1 cellular context compared by ENCODE assay signal in the genomic region with DNA sequence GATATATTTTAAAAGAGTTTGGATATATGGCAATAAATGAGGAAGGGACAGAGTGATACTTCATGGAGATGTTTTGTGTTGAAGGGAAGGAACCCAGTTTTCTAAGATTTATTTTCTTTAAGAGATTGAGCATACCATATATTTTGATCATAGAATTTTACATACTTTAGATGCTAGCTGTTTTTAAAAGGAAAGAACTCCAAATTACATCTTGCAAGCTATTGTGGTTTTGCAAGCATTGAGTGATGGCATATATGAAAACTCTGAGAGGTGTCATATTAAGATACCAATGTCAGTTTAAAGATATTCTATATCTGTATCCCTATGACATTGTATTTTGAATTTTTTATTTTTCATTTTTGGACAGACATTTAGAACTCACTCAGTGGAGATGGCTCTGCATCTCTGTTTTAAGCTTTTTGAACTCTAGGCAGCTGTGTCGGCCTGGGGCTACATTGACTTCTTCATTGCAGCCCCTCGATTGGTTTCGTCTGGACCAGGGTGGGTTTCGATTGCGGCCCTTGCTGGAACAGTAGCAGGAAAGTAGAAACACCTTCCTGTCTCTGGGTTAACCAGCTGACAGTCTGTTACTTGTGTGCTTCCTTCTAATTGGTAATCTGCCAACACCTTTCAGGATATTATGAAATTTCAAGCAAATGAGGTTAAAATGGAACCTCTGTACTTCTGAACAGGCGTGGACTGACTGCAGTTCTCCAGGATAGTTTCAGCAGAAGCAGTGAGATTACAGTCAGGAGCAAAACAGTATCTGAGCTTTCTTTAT.
TF ChIP-seq lines count a peak whose summit lies in the region.

No MANE protein-coding gene starts in this region.

TF ChIP-seq in GM12878, 131 proteins besides CTCF, POLR2A, EP300 and RAD21 (continued from another document):
- TF ChIP-seq, protein P1, sequence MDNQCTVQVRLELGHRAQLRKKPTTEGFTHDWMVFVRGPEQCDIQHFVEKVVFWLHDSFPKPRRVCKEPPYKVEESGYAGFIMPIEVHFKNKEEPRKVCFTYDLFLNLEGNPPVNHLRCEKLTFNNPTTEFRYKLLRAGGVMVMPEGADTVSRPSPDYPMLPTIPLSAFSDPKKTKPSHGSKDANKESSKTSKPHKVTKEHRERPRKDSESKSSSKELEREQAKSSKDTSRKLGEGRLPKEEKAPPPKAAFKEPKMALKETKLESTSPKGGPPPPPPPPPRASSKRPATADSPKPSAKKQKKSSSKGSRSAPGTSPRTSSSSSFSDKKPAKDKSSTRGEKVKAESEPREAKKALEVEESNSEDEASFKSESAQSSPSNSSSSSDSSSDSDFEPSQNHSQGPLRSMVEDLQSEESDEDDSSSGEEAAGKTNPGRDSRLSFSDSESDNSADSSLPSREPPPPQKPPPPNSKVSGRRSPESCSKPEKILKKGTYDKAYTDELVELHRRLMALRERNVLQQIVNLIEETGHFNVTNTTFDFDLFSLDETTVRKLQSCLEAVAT (IDR thresholded peaks at IDR 0.05), result peak; percentile 95
- TF ChIP-seq NFIC (IDR thresholded peaks at IDR 0.05; ENCODE audit: low read depth, low read length) (0 out of 2 replicates have a peak, but pooled peaks have one; percentile 15), POLR2AphosphoS2 (IDR thresholded peaks at IDR 0.05; ENCODE audit: low read depth, low read length) (no peak), RUNX3 (IDR thresholded peaks at IDR 0.05; ENCODE audit: low read length) (peak; percentile 47), FOXK2 (IDR thresholded peaks at IDR 0.05) (no peak), EED (IDR thresholded peaks at IDR 0.05; ENCODE audit: low read depth) (peak; percentile 38; the same call in 1 of the 2 replicates), SIN3A (IDR thresholded peaks at IDR 0.05; ENCODE audit: low read depth, low read length) (no peak), RBBP5 (conservative IDR thresholded peaks at IDR 0.05) (no peak), ZNF24 (IDR thresholded peaks at IDR 0.05) (no peak), STAT3 (IDR thresholded peaks at IDR 0.05; ENCODE audit: low read depth, low read length) (no peak), ESRRA (IDR thresholded peaks at IDR 0.05; ENCODE audit: low read length) (no peak), HCFC1 (IDR thresholded peaks at IDR 0.05; ENCODE audit: low read length) (no peak), HDGF (IDR thresholded peaks at IDR 0.05) (no peak), MYB (IDR thresholded peaks at IDR 0.05; ENCODE audit: borderline replicate concordance, low read depth, low read length) (no peak)
- TF ChIP-seq, protein P2, sequence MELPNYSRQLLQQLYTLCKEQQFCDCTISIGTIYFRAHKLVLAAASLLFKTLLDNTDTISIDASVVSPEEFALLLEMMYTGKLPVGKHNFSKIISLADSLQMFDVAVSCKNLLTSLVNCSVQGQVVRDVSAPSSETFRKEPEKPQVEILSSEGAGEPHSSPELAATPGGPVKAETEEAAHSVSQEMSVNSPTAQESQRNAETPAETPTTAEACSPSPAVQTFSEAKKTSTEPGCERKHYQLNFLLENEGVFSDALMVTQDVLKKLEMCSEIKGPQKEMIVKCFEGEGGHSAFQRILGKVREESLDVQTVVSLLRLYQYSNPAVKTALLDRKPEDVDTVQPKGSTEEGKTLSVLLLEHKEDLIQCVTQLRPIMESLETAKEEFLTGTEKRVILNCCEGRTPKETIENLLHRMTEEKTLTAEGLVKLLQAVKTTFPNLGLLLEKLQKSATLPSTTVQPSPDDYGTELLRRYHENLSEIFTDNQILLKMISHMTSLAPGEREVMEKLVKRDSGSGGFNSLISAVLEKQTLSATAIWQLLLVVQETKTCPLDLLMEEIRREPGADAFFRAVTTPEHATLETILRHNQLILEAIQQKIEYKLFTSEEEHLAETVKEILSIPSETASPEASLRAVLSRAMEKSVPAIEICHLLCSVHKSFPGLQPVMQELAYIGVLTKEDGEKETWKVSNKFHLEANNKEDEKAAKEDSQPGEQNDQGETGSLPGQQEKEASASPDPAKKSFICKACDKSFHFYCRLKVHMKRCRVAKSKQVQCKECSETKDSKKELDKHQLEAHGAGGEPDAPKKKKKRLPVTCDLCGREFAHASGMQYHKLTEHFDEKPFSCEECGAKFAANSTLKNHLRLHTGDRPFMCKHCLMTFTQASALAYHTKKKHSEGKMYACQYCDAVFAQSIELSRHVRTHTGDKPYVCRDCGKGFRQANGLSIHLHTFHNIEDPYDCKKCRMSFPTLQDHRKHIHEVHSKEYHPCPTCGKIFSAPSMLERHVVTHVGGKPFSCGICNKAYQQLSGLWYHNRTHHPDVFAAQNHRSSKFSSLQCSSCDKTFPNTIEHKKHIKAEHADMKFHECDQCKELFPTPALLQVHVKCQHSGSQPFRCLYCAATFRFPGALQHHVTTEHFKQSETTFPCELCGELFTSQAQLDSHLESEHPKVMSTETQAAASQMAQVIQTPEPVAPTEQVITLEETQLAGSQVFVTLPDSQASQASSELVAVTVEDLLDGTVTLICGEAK (IDR thresholded peaks at IDR 0.05; ENCODE audit: borderline replicate concordance), result no peak
- TF ChIP-seq, protein P3, sequence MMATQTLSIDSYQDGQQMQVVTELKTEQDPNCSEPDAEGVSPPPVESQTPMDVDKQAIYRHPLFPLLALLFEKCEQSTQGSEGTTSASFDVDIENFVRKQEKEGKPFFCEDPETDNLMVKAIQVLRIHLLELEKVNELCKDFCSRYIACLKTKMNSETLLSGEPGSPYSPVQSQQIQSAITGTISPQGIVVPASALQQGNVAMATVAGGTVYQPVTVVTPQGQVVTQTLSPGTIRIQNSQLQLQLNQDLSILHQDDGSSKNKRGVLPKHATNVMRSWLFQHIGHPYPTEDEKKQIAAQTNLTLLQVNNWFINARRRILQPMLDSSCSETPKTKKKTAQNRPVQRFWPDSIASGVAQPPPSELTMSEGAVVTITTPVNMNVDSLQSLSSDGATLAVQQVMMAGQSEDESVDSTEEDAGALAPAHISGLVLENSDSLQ (IDR thresholded peaks at IDR 0.05), result no peak
- TF ChIP-seq, protein P4, sequence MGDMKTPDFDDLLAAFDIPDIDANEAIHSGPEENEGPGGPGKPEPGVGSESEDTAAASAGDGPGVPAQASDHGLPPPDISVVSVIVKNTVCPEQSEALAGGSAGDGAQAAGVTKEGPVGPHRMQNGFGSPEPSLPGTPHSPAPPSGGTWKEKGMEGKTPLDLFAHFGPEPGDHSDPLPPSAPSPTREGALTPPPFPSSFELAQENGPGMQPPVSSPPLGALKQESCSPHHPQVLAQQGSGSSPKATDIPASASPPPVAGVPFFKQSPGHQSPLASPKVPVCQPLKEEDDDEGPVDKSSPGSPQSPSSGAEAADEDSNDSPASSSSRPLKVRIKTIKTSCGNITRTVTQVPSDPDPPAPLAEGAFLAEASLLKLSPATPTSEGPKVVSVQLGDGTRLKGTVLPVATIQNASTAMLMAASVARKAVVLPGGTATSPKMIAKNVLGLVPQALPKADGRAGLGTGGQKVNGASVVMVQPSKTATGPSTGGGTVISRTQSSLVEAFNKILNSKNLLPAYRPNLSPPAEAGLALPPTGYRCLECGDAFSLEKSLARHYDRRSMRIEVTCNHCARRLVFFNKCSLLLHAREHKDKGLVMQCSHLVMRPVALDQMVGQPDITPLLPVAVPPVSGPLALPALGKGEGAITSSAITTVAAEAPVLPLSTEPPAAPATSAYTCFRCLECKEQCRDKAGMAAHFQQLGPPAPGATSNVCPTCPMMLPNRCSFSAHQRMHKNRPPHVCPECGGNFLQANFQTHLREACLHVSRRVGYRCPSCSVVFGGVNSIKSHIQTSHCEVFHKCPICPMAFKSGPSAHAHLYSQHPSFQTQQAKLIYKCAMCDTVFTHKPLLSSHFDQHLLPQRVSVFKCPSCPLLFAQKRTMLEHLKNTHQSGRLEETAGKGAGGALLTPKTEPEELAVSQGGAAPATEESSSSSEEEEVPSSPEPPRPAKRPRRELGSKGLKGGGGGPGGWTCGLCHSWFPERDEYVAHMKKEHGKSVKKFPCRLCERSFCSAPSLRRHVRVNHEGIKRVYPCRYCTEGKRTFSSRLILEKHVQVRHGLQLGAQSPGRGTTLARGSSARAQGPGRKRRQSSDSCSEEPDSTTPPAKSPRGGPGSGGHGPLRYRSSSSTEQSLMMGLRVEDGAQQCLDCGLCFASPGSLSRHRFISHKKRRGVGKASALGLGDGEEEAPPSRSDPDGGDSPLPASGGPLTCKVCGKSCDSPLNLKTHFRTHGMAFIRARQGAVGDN (IDR thresholded peaks at IDR 0.05), result no peak
TF ChIP-seq in GM12878: peak in this region for 6.
